In the genomic region with DNA sequence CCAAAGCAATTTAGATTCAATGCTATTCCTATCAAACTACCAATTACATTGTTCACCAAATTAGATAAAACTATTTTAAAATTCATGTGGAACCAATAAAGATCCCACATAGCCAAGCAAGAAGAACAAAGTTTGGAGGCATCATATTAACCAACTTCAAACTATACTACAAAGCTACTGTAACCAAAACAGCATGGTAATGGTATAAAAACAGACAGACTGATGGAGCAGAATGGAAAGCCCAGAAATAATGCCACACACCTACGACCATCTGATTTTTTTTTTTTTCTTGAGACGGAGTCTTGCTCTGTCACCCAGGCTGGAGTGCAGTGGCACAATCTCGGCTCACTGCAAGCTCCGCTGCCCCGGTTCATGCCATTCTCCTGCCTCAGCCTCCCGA, we compare ENCODE assay signal across 1 cellular context.
A peak's percentile ranks its signal among the peaks of the same experiment; 100 is the strongest.
TF ChIP-seq lines count a peak whose summit lies in the region.

No MANE protein-coding gene starts in this region.

TF ChIP-seq in GM12878, 131 proteins besides CTCF, POLR2A, EP300 and RAD21:
- TF ChIP-seq CBX3 (IDR thresholded peaks at IDR 0.05; ENCODE audit: borderline replicate concordance, low read depth) (no peak), IKZF2 (IDR thresholded peaks at IDR 0.05) (no peak), ETV6 (conservative IDR thresholded peaks at IDR 0.05 in 1 of 2, IDR thresholded peaks at IDR 0.05 in 1 of 2; ENCODE audit: borderline replicate concordance in 1 of 2, low read depth in 1 of 2) (no peak), SUPT20H (IDR thresholded peaks at IDR 0.05; ENCODE audit: borderline replicate concordance, control insufficient read depth, low read depth, low read length) (no peak), ZNF217 (IDR thresholded peaks at IDR 0.05) (0 out of 2 replicates have a peak, but pooled peaks have one; percentile 23), SREBF1 (IDR thresholded peaks at IDR 0.05; ENCODE audit: low read length) (no peak), SMAD1 (IDR thresholded peaks at IDR 0.05; ENCODE audit: low read depth, partially characterized antibody) (no peak), SMAD5 (IDR thresholded peaks at IDR 0.05; ENCODE audit: low read depth) (no peak)
TF ChIP-seq in GM12878: peak in this region for 1.
